ENCODE assay signal across 8 cellular contexts in genomic region chr14:96852823-96853422, GRCh38. TPM values are rescaled to one million over a fixed set of nuclear protein-coding genes. Genes with fewer than 3 reads are reported as not detected.
DNase-seq lines count a peak whose midpoint lies in the region; ATAC-seq and TF ChIP-seq lines count a peak whose summit lies in the region.

No MANE protein-coding gene starts in this region.

- DNase-seq in Caco-2 (peak in 1 of 2 experiments; percentile 21), KBM-7 (peak; percentile 33), fibroblast of villous mesenchyme (ENCODE audit: low read depth) (peak; percentile 69), smooth muscle cell of the brain vasculature (ENCODE audit: low read depth, low spot score) (peak; percentile 17)

- H3K9me2 ChIP-seq in SU-DHL-6 (replicated peaks; ENCODE audit: insufficient read depth, low read length): no peaks in the 10 kb centered on the region

- CTCF ChIA-PET in Caco-2 (lab: Charles Lee): interaction anchor here (0.8 to 1.9 kb wide), 9 partner anchors 9 to 269 kb away, joined by 3 to 10 read pairs (median 5); partner anchors contain the start of gene VRK1

- no peaks in the 10 kb centered on the region for H3K9me3 Mint-ChIP-seq in Caco-2 (ENCODE audit: unreplicated experiment)

- H3K27me3 ChIP-seq in Caco-2 (replicated peaks; ENCODE audit: control insufficient read depth, insufficient read depth, low read length): no peaks in the 10 kb centered on the region
- no peaks in the 10 kb centered on the region for H3K27me3 ChIP-seq in SU-DHL-6 (ENCODE audit: low read length)

- H3K4me3 Mint-ChIP-seq in Caco-2 (ENCODE audit: unreplicated experiment): no peak overlapping the region

- H3F3A ChIP-seq in SU-DHL-6 (ENCODE audit: insufficient read depth): peaks cover 4% of the 10 kb centered on the region; the same call in 1 of the 2 replicates

- 0 out of 2 replicates have a peak, but pooled peaks cover 3% of the 10 kb centered on the region for H4K20me1 ChIP-seq in SU-DHL-6 (ENCODE audit: low read depth, low read length)

- H3K4me3 ChIP-seq in Caco-2 (ENCODE audit: low read depth, low read length) (no peak overlapping the region), SU-DHL-6 (ENCODE audit: insufficient read depth, low read length, poor library complexity, severe bottlenecking) (no peak overlapping the region), fibroblast of villous mesenchyme (ENCODE audit: low read depth, low read length) (no peak overlapping the region)

- H3K9ac ChIP-seq in SU-DHL-6 (ENCODE audit: low read length): no peak overlapping the region

- no peak overlapping the region for H3K4me2 ChIP-seq in SU-DHL-6 (ENCODE audit: low read depth, low read length, poor library complexity, severe bottlenecking)

- H3K36me3 ChIP-seq in Caco-2 (ENCODE audit: control insufficient read depth, insufficient read depth, low read length) (no peaks in the 10 kb centered on the region; the same call in 1 of the 2 replicates), SU-DHL-6 (ENCODE audit: low read length) (peaks cover 44% of the 10 kb centered on the region)

- H3K36me3 Mint-ChIP-seq in Caco-2 (ENCODE audit: insufficient read depth, unreplicated experiment): peaks cover 28% of the 10 kb centered on the region

- in situ Hi-C loops in KBM-7 (cut with MboI; ENCODE audit: low pct_unique_long_range_greater_than_20kb, low sequenced_read_pairs): no loop called here

- H3K4me1 ChIP-seq in Caco-2: peaks cover 7% of the 10 kb centered on the region; the same call in 1 of the 2 replicates

- POLR2A ChIA-PET in Caco-2 (lab: Charles Lee): no interaction called here

- no peaks in the 10 kb centered on the region for H3K27me3 Mint-ChIP-seq in Caco-2 (ENCODE audit: insufficient read depth, unreplicated experiment)

- no peak overlapping the region for H2AFZ ChIP-seq in SU-DHL-6 (ENCODE audit: low read depth, low read length, severe bottlenecking)

- no peak overlapping the region for H3K27ac ChIP-seq in SU-DHL-6 (ENCODE audit: low read depth, low read length)

- no peak overlapping the region for H3K27ac Mint-ChIP-seq in Caco-2 (ENCODE audit: unreplicated experiment)

- no peaks in the 10 kb centered on the region; the same call in 1 of the 2 replicates for H3K79me2 ChIP-seq in SU-DHL-6 (ENCODE audit: insufficient read depth, low read length)

- H3K4me1 Mint-ChIP-seq in Caco-2 (ENCODE audit: low read depth, unreplicated experiment): peaks cover 14% of the 10 kb centered on the region

- ATAC-seq in GM18861 (IDR thresholded peaks at IDR 0.05; ENCODE audit: unreplicated experiment) (peak; percentile 42), HG02763 (IDR thresholded peaks at IDR 0.05; ENCODE audit: unreplicated experiment) (no peak), GM19035 (IDR thresholded peaks at IDR 0.05; ENCODE audit: unreplicated experiment) (no peak)

- BruUV-seq in Caco-2 (replicated peaks; lab: Mats Ljungman, UMichigan): no TSS peak

- peak; percentile 53 to 64 for TF ChIP-seq CTCF in Caco-2 (IDR thresholded peaks at IDR 0.05; ENCODE audit: insufficient read depth in 1 of 2, low read depth in 1 of 2, low read length in 1 of 2, severe bottlenecking in 1 of 2, unreplicated experiment in 1 of 2)
- peak; percentile 50 for TF ChIP-seq CTCF in SU-DHL-6 (IDR thresholded peaks at IDR 0.05; ENCODE audit: insufficient read depth, low read length, poor library complexity, severe bottlenecking)
- TF ChIP-seq CTCF in fibroblast of villous mesenchyme (IDR thresholded peaks at IDR 0.05; ENCODE audit: insufficient read depth, low read depth, low read length): peak; percentile 75

- H3K9me3 ChIP-seq in Caco-2 (no peaks in the 10 kb centered on the region), SU-DHL-6 (ENCODE audit: insufficient read depth, low read length) (no peaks in the 10 kb centered on the region)

- intact Hi-C loops in Caco-2 (cut with micrococcal nuclease; ENCODE audit: unreplicated experiment): loop anchor here (1.0 kb wide), 1 partner anchor 269 kb away; no protein-coding TSS in a partner anchor

RNA-seq across cellular contexts. Expression of gene VRK1, which starts 55.7 kb away (rescaled TPM):
- 35.3 and 42.1 TPM in 2 replicates for total RNA-seq in Caco-2 (2022)
- total RNA-seq in fibroblast of villous mesenchyme: 25.4 and 47.1 TPM in 2 replicates
